In genomic region chr20:2840967-2841531, GRCh38 we compare ENCODE assay signal across 9 cellular contexts. TPM values are rescaled to one million over a fixed set of nuclear protein-coding genes. Genes with fewer than 3 reads are reported as not detected.
DNase-seq lines count a peak whose midpoint lies in the region; ATAC-seq and TF ChIP-seq lines count a peak whose summit lies in the region.
"Had no signal": no experiment of that assay in that cellular context is flagged by ENCODE, and none has a peak within 500 bp of the region (broad histone marks: within the 10 kb centered on the region; RNA-seq: fewer than 3 reads in every experiment).

No MANE protein-coding gene starts in this region.

- H3K4me1 ChIP-seq in duodenal mucosa (ENCODE audit: control insufficient read depth in 1 of 2, insufficient read depth in 2 of 2, low read length in 2 of 2) (peaks cover 12 to 16% of the 10 kb centered on the region in 2 donors), right lobe of liver (peaks cover 0 to 17% (median 2%) of the 10 kb centered on the region in 4 donors)

- H3K36me3 ChIP-seq in duodenal mucosa (ENCODE audit: control insufficient read depth in 1 of 2, insufficient read depth in 2 of 2, low read length in 2 of 2) (peaks cover 0 to 3% of the 10 kb centered on the region in 2 donors), right lobe of liver (no peaks in the 10 kb centered on the region)

- no peak for TF ChIP-seq POLR2A in right lobe of liver (IDR thresholded peaks at IDR 0.05)

- DNase-seq in ELF-1 (ENCODE audit: low read depth, low spot score) (peak; percentile 28), HL-60 (ENCODE audit: low read depth in 1 of 2, low spot score in 1 of 2) (peak; percentile 22 to 39), T1000 (lab: John Stamatoyannopoulos, UW) (peak; percentile 38), right lobe of liver (peak in 2 of 3 donors; percentile 60 to 74), putamen (ENCODE audit: low spot score) (no peak)
- peak; percentile 69 for DNase-seq in stimulated activated CD8-positive, alpha-beta memory T cell treated with anti-CD3 and anti-CD28 coated beads, Interleukin-4, amount 100 ng/mL, for 48 hours

- TF ChIP-seq CTCF in HL-60 (IDR thresholded peaks at IDR 0.05; ENCODE audit: insufficient read depth, low read length) (no peak), right lobe of liver (IDR thresholded peaks at IDR 0.05) (no peak)

- peak overlapping the region; percentile 87 for H3K27ac ChIP-seq in HL-60 (replicated peaks)
- H3K27ac ChIP-seq in duodenal mucosa (ENCODE audit: low read depth, low read length) = peak overlapping the region; percentile 15
- peak overlapping the region; percentile 71 to 93 (median 83) for H3K27ac ChIP-seq in right lobe of liver

- no peaks in the 10 kb centered on the region for H3K27me3 ChIP-seq in HL-60 (ENCODE audit: insufficient read depth, poor library complexity, severe bottlenecking)
- no peaks in the 10 kb centered on the region for H3K27me3 ChIP-seq in duodenal mucosa (ENCODE audit: control insufficient read depth in 1 of 2, insufficient read depth in 2 of 2, low read length in 2 of 2)
- H3K27me3 ChIP-seq in right lobe of liver = no peaks in the 10 kb centered on the region

- no peaks in the 10 kb centered on the region for H3K9me3 ChIP-seq in duodenal mucosa (ENCODE audit: control insufficient read depth in 1 of 2, low read length in 2 of 2)
- no peaks in the 10 kb centered on the region for H3K9me3 ChIP-seq in right lobe of liver

- H3K4me3 ChIP-seq in HL-60 (replicated peaks; ENCODE audit: insufficient read depth, low read length) (peak overlapping the region; percentile 83), duodenal mucosa (ENCODE audit: low read depth in 1 of 2, low read length in 2 of 2) (peak overlapping the region; percentile 79 to 91), right lobe of liver (peak overlapping the region; percentile 83 to 97 (median 96))

- H3K9ac ChIP-seq in duodenal mucosa (ENCODE audit: low read depth in 1 of 2, low read length in 2 of 2) = peak overlapping the region; percentile 62 to 74

- 15% methylated on average over 9 of the region's 33 CpGs for WGBS in right lobe of liver (ENCODE audit: insufficient coverage, low coverage, low lambda C conversion rate, missing lambda C conversion rate)

- intact Hi-C loops in right lobe of liver (cut with DNase I) = no loop called here

- ATAC-seq in GM21381 (IDR thresholded peaks at IDR 0.05; ENCODE audit: unreplicated experiment) (peak; percentile 35), right lobe of liver (peak; percentile 53 to 71 (median 58))

RNA-seq across cellular contexts. Expression of gene VPS16, which starts 0.5 kb away (rescaled TPM):
- total RNA-seq in right lobe of liver = 10 to 100 TPM; 17.2 to 22.2 (median 19.1) TPM

RNA-seq across cellular contexts. Expression of gene PCED1A, which starts 0.6 kb away (rescaled TPM):
- 10 to 100 TPM in 5 of 6 experiments, 1 to 10 TPM in 1; 9.6 to 22.2 (median 18.6) TPM for total RNA-seq in right lobe of liver

RNA-seq across cellular contexts. Expression of gene TMEM239, which starts 24.9 kb away (rescaled TPM):
- not detected for total RNA-seq in right lobe of liver
- total RNA-seq: frontal cortex had no signal

RNA-seq across cellular contexts. Expression of gene C20orf141, which starts 26.3 kb away (rescaled TPM):
- not detected for total RNA-seq in right lobe of liver
- total RNA-seq: frontal cortex had no signal

RNA-seq across cellular contexts. Expression of gene PTPRA, which starts 32.2 kb away (rescaled TPM):
- total RNA-seq in right lobe of liver = 10 to 100 TPM; 15.7 to 22.1 (median 18.6) TPM

Comparison
In these comparisons a context has a peak if more than half of its experiments do, and no peak if none do; other contexts are left out.
1. H3K27ac ChIP-seq: peak in every context shown above with its lines; median percentile 87 in HL-60; 83 in right lobe of liver; 15 in duodenal mucosa.